In the genomic region with DNA sequence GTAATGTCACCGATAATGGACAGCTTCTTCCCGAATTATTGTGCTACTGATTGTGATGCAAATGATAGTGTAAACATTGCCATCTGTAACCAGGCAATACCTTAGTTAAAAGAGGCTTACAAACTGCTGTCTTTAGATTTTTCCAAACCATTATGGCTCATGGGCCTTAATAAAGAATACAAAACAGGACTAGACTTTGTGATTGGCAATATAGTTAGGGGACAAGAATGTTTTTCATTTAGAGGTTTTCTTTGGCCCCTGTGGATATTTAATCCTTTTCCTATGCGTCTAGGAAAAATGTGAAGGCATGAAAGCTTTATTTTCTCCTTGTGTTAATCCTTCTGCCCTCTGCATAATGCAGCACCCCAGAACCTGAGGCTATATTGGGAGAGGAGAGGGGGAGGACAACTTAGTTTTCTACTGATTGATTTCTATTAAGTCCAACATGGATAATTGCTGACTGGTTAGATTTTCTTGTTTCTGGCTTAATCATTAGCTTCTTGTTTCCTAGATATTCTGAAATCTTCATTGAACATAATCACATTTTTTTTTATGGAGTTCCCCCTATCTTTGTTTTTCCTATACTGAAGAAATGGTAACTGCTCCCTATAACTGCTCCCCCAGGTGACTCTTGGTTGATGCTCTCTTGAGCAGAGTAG, we compare ENCODE assay signal across 9 cellular contexts. TPM values are rescaled to one million over a fixed set of nuclear protein-coding genes. Genes with fewer than 3 reads are reported as not detected.
DNase-seq lines count a peak whose midpoint lies in the region; ATAC-seq and TF ChIP-seq lines count a peak whose summit lies in the region.
"Had no signal": no experiment of that assay in that cellular context is flagged by ENCODE, and none has a peak within 500 bp of the region (broad histone marks: within the 10 kb centered on the region; RNA-seq: fewer than 3 reads in every experiment).

No MANE protein-coding gene starts in this region.

- no peak for DNase-seq in CD4-positive, alpha-beta T cell
- DNase-seq in adipocyte (ENCODE audit: low read depth) (no peak), erythroblast (lab: John Stamatoyannopoulos, UW) (no peak), SW480 (ENCODE audit: low spot score) (no peak), globus pallidus (ENCODE audit: low spot score) (no peak)
- DNase-seq: upper lobe of left lung had no signal

- H3K36me3 ChIP-seq in HUES48 (ENCODE audit: control insufficient read depth, insufficient read depth, low read length) (peaks cover 13% of the 10 kb centered on the region; the same call in 1 of the 2 replicates), adipocyte (ENCODE audit: control insufficient read depth, insufficient read depth, low read length, severe bottlenecking) (no peaks in the 10 kb centered on the region), muscle layer of duodenum (ENCODE audit: control insufficient read depth in 1 of 2, insufficient read depth in 2 of 2, low read length in 2 of 2) (no peaks in the 10 kb centered on the region)
- H3K36me3 ChIP-seq: upper lobe of left lung had no signal

- peaks cover 11% of the 10 kb centered on the region for H3K36me3 Mint-ChIP-seq in CD4-positive, alpha-beta T cell (ENCODE audit: low read depth)

- no peak for TF ChIP-seq CTCF in CD4-positive, alpha-beta T cell (IDR thresholded peaks at IDR 0.05)

- H3K4me3 Mint-ChIP-seq in CD4-positive, alpha-beta T cell: peak overlapping the region; percentile 97

- no peak for ATAC-seq in CD4-positive, alpha-beta T cell (ENCODE audit: poor library complexity)
- ATAC-seq in HG03139 (IDR thresholded peaks at IDR 0.05; ENCODE audit: unreplicated experiment): no peak

- no peak overlapping the region for H3K27ac ChIP-seq in CD4-positive, alpha-beta T cell (ENCODE audit: low read depth, low read length)
- H3K27ac ChIP-seq in HUES48 (ENCODE audit: low read depth, low read length) (no peak overlapping the region), muscle layer of duodenum (ENCODE audit: low read length) (no peak overlapping the region)
- H3K27ac ChIP-seq: upper lobe of left lung had no signal

- POLR2A ChIA-PET in CD4-positive, alpha-beta T cell (lab: Charles Lee): interaction anchor here (1.4 to 2.5 kb wide), 3 partner anchors 20 to 112 kb away, joined by 5 to 25 read pairs (median 11); no protein-coding TSS in a partner anchor

- H3K9ac ChIP-seq in HUES48 (ENCODE audit: low read depth, low read length) (peak overlapping the region; percentile 89; the same call in 1 of the 2 replicates), adipocyte (ENCODE audit: low read length) (peak overlapping the region; percentile 87)

- intact Hi-C loops in CD4-positive, alpha-beta T cell (cut with DNase I, micrococcal nuclease): loop anchor here in 1 of 2 experiments (5.0 kb wide), 1 partner anchor 462 kb away; the partner anchor contains the start of genes ATG4A and PSMD10

- no peaks in the 10 kb centered on the region for H3K27me3 Mint-ChIP-seq in CD4-positive, alpha-beta T cell

- H3K27ac Mint-ChIP-seq in CD4-positive, alpha-beta T cell: no peak overlapping the region

- TF ChIP-seq POLR2A in erythroblast (IDR thresholded peaks at IDR 0.05; ENCODE audit: low read length): no peak

- H3K4me3 ChIP-seq in HUES48 (ENCODE audit: low read depth, low read length): peak overlapping the region; percentile 96
- peak overlapping the region; percentile 87 for H3K4me3 ChIP-seq in adipocyte (ENCODE audit: low read length)
- H3K4me3 ChIP-seq in muscle layer of duodenum (ENCODE audit: low read depth in 1 of 2, low read length in 2 of 2): peak overlapping the region; percentile 68

- H3K4me1 ChIP-seq in HUES48 (ENCODE audit: control insufficient read depth, insufficient read depth, low read length) (peaks cover 17% of the 10 kb centered on the region), adipocyte (ENCODE audit: control insufficient read depth, insufficient read depth, low read length) (peaks cover 6% of the 10 kb centered on the region), muscle layer of duodenum (ENCODE audit: control insufficient read depth in 1 of 2, insufficient read depth in 2 of 2, low read length in 2 of 2) (peaks cover 0 to 3% of the 10 kb centered on the region in 2 donors)

- CTCF ChIA-PET in CD4-positive, alpha-beta T cell (lab: Charles Lee): no interaction called here

- H3K4me1 Mint-ChIP-seq in CD4-positive, alpha-beta T cell (ENCODE audit: low read depth): peaks cover 48% of the 10 kb centered on the region

- no peaks in the 10 kb centered on the region for H3K27me3 ChIP-seq in CD4-positive, alpha-beta T cell (ENCODE audit: control insufficient read depth, insufficient read depth, low read length)
- H3K27me3 ChIP-seq in HUES48 (ENCODE audit: control insufficient read depth, insufficient read depth, low read length) (no peaks in the 10 kb centered on the region), adipocyte (replicated peaks; ENCODE audit: control insufficient read depth, insufficient read depth, low read length) (no peaks in the 10 kb centered on the region), muscle layer of duodenum (ENCODE audit: low read depth, low read length) (no peaks in the 10 kb centered on the region)
- H3K27me3 ChIP-seq: upper lobe of left lung had no signal

- H3K9me3 Mint-ChIP-seq in CD4-positive, alpha-beta T cell: no peaks in the 10 kb centered on the region

- no peaks in the 10 kb centered on the region for H3K9me3 ChIP-seq in CD4-positive, alpha-beta T cell (ENCODE audit: control insufficient read depth, low read length)
- no peaks in the 10 kb centered on the region for H3K9me3 ChIP-seq in HUES48 (ENCODE audit: control insufficient read depth, insufficient read depth, low read length)
- H3K9me3 ChIP-seq in adipocyte (ENCODE audit: control insufficient read depth, low read length): no peaks in the 10 kb centered on the region
- no peaks in the 10 kb centered on the region for H3K9me3 ChIP-seq in muscle layer of duodenum (ENCODE audit: control insufficient read depth in 1 of 2, low read length in 2 of 2)
- H3K9me3 ChIP-seq: upper lobe of left lung had no signal

RNA-seq across cellular contexts. Expression of gene PRPS1, which starts 1.9 kb away (rescaled TPM):
- total RNA-seq in CD4-positive, alpha-beta T cell: 10 to 100 TPM; 66.5 to 70.4 TPM
